In the genomic region with DNA sequence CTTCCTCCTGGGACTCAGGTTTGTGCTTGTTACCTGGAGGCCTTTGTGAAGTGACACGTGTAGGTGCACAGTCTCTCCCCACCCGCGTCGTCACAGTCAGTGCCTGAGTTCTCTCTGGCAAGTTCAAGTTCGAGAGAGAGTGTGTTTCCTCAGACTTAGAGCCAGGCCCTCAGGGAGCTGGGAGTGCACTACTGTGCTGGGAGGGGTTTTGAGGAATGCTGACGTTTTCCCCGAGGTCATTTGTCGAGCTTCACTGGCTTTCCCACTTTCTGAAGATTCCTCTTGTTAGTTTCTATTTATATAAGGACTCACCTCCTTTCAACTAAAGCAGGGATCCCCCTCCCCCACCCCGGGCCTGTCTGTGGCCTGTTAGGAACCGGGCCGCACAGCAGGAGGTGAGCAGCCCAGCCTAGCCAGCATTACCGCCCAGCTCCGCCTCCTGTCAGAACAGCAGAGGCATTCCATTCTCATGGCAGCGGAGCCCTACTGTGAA, we compare ENCODE assay signal across 11 cellular contexts.
A peak's percentile ranks its signal among the peaks of the same experiment; 100 is the strongest.
DNase-seq lines count a peak whose midpoint lies in the region; ATAC-seq, FAIRE-seq and TF ChIP-seq lines count a peak whose summit lies in the region.
"Had no signal": no experiment of that assay in that cellular context is flagged by ENCODE, and none has a peak within 500 bp of the region (broad histone marks: within the 10 kb centered on the region; RNA-seq: fewer than 3 reads in every experiment).

No MANE protein-coding gene starts in this region.

- ATAC-seq in GM19023 (IDR thresholded peaks at IDR 0.05; ENCODE audit: unreplicated experiment), result no peak

- H3K4me3 ChIP-seq in brain microvascular endothelial cell (ENCODE audit: low read depth, low read length) (peak overlapping the region; percentile 1), keratinocyte (ENCODE audit: control insufficient read depth in 2 of 3, extremely low read depth in 1 of 3, insufficient read depth in 2 of 3, low read depth in 1 of 3, low read length in 3 of 3) (peak overlapping the region; percentile 6 to 29 (median 9)), stomach (peak overlapping the region in 1 of 4 donors; percentile 10)
- H3K4me3 ChIP-seq: vagina had no signal

- dilution Hi-C loops in keratinocyte (cut with MboI; ENCODE audit: extremely low pct_ligation_motif_present, low sequenced_read_pairs), result no loop called here

- no peak for TF ChIP-seq POLR2A in stomach (IDR thresholded peaks at IDR 0.05)

- in situ Hi-C loops in brain microvascular endothelial cell (cut with HindIII; ENCODE audit: low pct_ligation_motif_present, low sequenced_read_pairs), result no loop called here

- peak; percentile 49 to 53 for DNase-seq in NCI-H187 (lab: John Stamatoyannopoulos, UW)
- DNase-seq in NCI-H187 treated with DMSO at 0.1 percent for 48 hours (lab: John Stamatoyannopoulos, UW), result no peak
- peak; percentile 81 for DNase-seq in brain microvascular endothelial cell
- DNase-seq in keratinocyte (ENCODE audit: low read depth, low spot score), result peak; percentile 26
- DNase-seq in stomach, result peak; percentile 31
- no peak for DNase-seq in NCI-H2107 (lab: John Stamatoyannopoulos, UW)
- no peak for DNase-seq in GM19240 (ENCODE audit: insufficient read length, low spot score)
- DNase-seq: stimulated activated CD4-positive, alpha-beta T cell treated with anti-CD3 and anti-CD28 coated beads, Interleukin-1b, Interleukin-23, amount 100 ng/mL, for 48 hours had no signal

- no peaks in the 10 kb centered on the region for H3K9me1 ChIP-seq in keratinocyte (ENCODE audit: control insufficient read depth, extremely low read depth, insufficient read depth, low read length)

- FAIRE-seq in keratinocyte (lab: Jason Lieb, UNC), result no peak
- FAIRE-seq: islet of Langerhans had no signal

- H3K27ac ChIP-seq in brain microvascular endothelial cell (peak overlapping the region; percentile 39), keratinocyte (ENCODE audit: control insufficient read depth, insufficient read depth, low read length) (no peak overlapping the region), stomach (no peak overlapping the region)
- H3K27ac ChIP-seq: vagina had no signal

- H3K27me3 ChIP-seq in brain microvascular endothelial cell (replicated peaks) (no peaks in the 10 kb centered on the region), keratinocyte (ENCODE audit: control insufficient read depth, extremely low read depth, insufficient read depth, low read length) (no peaks in the 10 kb centered on the region), stomach (peaks cover 0 to 9% (median 0%) of the 10 kb centered on the region in 3 donors)
- H3K27me3 ChIP-seq: vagina had no signal

- H3K36me3 ChIP-seq in brain microvascular endothelial cell (replicated peaks), result no peaks in the 10 kb centered on the region
- no peaks in the 10 kb centered on the region for H3K36me3 ChIP-seq in keratinocyte (ENCODE audit: control insufficient read depth in 2 of 2, extremely low read depth in 1 of 2, insufficient read depth in 2 of 2, low read length in 2 of 2)
- H3K36me3 ChIP-seq in stomach, result no peaks in the 10 kb centered on the region
- H3K36me3 ChIP-seq: vagina had no signal

- no peaks in the 10 kb centered on the region for H3K79me2 ChIP-seq in keratinocyte (ENCODE audit: control insufficient read depth, insufficient read depth, low read length)

- 10 to 19% (median 14%) methylated on average over 14 of the region's 14 CpGs for WGBS in stomach, 5 donors

- peak overlapping the region; percentile 40 for H3K9ac ChIP-seq in keratinocyte (ENCODE audit: control insufficient read depth, extremely low read depth, insufficient read depth, low read length)

- no peak for TF ChIP-seq EP300 in stomach (IDR thresholded peaks at IDR 0.05)

- H2AFZ ChIP-seq in keratinocyte (ENCODE audit: control insufficient read depth, low read length), result peak overlapping the region; percentile 83

- TF ChIP-seq CTCF in brain microvascular endothelial cell (IDR thresholded peaks at IDR 0.05; ENCODE audit: low read depth, low read length, missing control alignments), result no peak
- TF ChIP-seq CTCF in keratinocyte (optimal IDR thresholded peaks at IDR 0.05 in 1 of 3, IDR thresholded peaks at IDR 0.05 in 1 of 3, conservative IDR thresholded peaks at IDR 0.05 in 1 of 3; ENCODE audit: extremely low read depth in 1 of 3, insufficient read depth in 2 of 3, low read length in 3 of 3), result no peak
- no peak for TF ChIP-seq CTCF in stomach (IDR thresholded peaks at IDR 0.05)

- H3K9me3 ChIP-seq in keratinocyte (ENCODE audit: control insufficient read depth, low read depth, low read length) (no peaks in the 10 kb centered on the region), stomach (no peaks in the 10 kb centered on the region)
- H3K9me3 ChIP-seq: vagina had no signal

- H4K20me1 ChIP-seq in keratinocyte (ENCODE audit: control insufficient read depth, extremely low read depth, insufficient read depth, low read length), result no peaks in the 10 kb centered on the region

- intact Hi-C loops in stomach (cut with DNase I; ENCODE audit: low total_unique reads), result no loop called here

- peak overlapping the region; percentile 69 for H3K4me2 ChIP-seq in keratinocyte (ENCODE audit: control insufficient read depth, extremely low read depth, insufficient read depth, low read depth, low read length)

- H3K4me1 ChIP-seq in keratinocyte (ENCODE audit: control insufficient read depth, extremely low read depth, insufficient read depth, low read length), result peaks cover 8% of the 10 kb centered on the region
- peaks cover 0 to 11% (median 5%) of the 10 kb centered on the region in 4 donors for H3K4me1 ChIP-seq in stomach

Comparison
In these comparisons a context has a peak if more than half of its experiments do, and no peak if none do; other contexts are left out.
1. DNase-seq: peak in NCI-H187 (2 of 2), brain microvascular endothelial cell (single experiment), keratinocyte (single experiment) and stomach (single experiment); none in NCI-H187 treated with DMSO at 0.1 percent for 48 hours (single experiment), NCI-H2107 (single experiment) and GM19240 (single experiment).